ENCODE assay signal across 2 cellular contexts in the genomic region with DNA sequence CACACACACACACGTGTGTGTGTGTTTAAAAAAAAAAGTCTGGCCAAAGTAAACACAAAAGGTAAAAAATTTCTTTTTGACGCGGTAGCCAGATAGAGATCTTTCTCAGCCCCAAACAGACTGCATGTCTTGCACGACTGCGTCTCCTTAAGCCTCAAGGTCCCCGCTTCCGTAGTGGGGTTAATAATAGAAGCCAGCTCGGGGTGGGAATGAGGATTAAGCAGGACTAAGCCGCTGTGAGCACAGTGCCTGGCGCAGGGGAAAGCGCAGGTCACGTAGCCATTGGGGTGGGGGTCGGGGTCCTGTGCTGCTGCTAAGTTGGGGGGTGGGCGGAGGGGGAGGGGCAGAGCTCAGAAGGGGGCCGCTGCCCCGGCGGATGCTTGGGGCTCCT.
TF ChIP-seq lines count a peak whose summit lies in the region.

No MANE protein-coding gene starts in this region.

TF ChIP-seq in HCT116, 20 proteins besides CTCF, POLR2A, EP300 and RAD21:
- no peak for TF ChIP-seq ELF1 (IDR thresholded peaks at IDR 0.05; ENCODE audit: borderline replicate concordance, low read depth)
- TF ChIP-seq TCF7L2 (IDR thresholded peaks at IDR 0.05; ENCODE audit: borderline replicate concordance, extremely low read depth, insufficient read depth, insufficient read length): no peak
- no peak for TF ChIP-seq EZH2 (IDR thresholded peaks at IDR 0.05)
- TF ChIP-seq SIN3A (IDR thresholded peaks at IDR 0.05; ENCODE audit: low read depth): no peak
- no peak for TF ChIP-seq YY1 (IDR thresholded peaks at IDR 0.05; ENCODE audit: extremely low read depth, insufficient replicate concordance, low read depth, low read length)

TF ChIP-seq in GM12878, 131 proteins besides CTCF, POLR2A, EP300 and RAD21:
- TF ChIP-seq, protein P1, sequence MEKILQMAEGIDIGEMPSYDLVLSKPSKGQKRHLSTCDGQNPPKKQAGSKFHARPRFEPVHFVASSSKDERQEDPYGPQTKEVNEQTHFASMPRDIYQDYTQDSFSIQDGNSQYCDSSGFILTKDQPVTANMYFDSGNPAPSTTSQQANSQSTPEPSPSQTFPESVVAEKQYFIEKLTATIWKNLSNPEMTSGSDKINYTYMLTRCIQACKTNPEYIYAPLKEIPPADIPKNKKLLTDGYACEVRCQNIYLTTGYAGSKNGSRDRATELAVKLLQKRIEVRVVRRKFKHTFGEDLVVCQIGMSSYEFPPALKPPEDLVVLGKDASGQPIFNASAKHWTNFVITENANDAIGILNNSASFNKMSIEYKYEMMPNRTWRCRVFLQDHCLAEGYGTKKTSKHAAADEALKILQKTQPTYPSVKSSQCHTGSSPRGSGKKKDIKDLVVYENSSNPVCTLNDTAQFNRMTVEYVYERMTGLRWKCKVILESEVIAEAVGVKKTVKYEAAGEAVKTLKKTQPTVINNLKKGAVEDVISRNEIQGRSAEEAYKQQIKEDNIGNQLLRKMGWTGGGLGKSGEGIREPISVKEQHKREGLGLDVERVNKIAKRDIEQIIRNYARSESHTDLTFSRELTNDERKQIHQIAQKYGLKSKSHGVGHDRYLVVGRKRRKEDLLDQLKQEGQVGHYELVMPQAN (conservative IDR thresholded peaks at IDR 0.05): no peak
- TF ChIP-seq JUNB (IDR thresholded peaks at IDR 0.05) (no peak), GATAD2B (conservative IDR thresholded peaks at IDR 0.05; ENCODE audit: low read depth) (no peak), ZBTB4 (CRISPR knock-in tag; IDR thresholded peaks at IDR 0.05) (no peak), NR2C1 (IDR thresholded peaks at IDR 0.05) (no peak), HDAC2 (IDR thresholded peaks at IDR 0.05) (no peak), NR2F1 (conservative IDR thresholded peaks at IDR 0.05) (no peak), RUNX3 (IDR thresholded peaks at IDR 0.05; ENCODE audit: low read length) (no peak), ZNF24 (IDR thresholded peaks at IDR 0.05) (no peak), ZBTB33 (IDR thresholded peaks at IDR 0.05) (no peak), CHD4 (IDR thresholded peaks at IDR 0.05) (no peak), PML (IDR thresholded peaks at IDR 0.05; ENCODE audit: low read length) (no peak), EZH2 (IDR thresholded peaks at IDR 0.05; ENCODE audit: borderline replicate concordance, control insufficient read depth, low read depth, low read length) (no peak), ZNF274 (IDR thresholded peaks at IDR 0.05; ENCODE audit: insufficient read depth, insufficient read length) (no peak)
- TF ChIP-seq, protein P2, sequence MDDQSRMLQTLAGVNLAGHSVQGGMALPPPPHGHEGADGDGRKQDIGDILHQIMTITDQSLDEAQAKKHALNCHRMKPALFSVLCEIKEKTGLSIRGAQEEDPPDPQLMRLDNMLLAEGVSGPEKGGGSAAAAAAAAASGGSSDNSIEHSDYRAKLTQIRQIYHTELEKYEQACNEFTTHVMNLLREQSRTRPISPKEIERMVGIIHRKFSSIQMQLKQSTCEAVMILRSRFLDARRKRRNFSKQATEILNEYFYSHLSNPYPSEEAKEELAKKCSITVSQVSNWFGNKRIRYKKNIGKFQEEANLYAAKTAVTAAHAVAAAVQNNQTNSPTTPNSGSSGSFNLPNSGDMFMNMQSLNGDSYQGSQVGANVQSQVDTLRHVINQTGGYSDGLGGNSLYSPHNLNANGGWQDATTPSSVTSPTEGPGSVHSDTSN (IDR thresholded peaks at IDR 0.05; ENCODE audit: insufficient replicate concordance, low read depth, low read length): no peak
TF ChIP-seq in GM12878: peak in this region for 0.
